In the genomic region with DNA sequence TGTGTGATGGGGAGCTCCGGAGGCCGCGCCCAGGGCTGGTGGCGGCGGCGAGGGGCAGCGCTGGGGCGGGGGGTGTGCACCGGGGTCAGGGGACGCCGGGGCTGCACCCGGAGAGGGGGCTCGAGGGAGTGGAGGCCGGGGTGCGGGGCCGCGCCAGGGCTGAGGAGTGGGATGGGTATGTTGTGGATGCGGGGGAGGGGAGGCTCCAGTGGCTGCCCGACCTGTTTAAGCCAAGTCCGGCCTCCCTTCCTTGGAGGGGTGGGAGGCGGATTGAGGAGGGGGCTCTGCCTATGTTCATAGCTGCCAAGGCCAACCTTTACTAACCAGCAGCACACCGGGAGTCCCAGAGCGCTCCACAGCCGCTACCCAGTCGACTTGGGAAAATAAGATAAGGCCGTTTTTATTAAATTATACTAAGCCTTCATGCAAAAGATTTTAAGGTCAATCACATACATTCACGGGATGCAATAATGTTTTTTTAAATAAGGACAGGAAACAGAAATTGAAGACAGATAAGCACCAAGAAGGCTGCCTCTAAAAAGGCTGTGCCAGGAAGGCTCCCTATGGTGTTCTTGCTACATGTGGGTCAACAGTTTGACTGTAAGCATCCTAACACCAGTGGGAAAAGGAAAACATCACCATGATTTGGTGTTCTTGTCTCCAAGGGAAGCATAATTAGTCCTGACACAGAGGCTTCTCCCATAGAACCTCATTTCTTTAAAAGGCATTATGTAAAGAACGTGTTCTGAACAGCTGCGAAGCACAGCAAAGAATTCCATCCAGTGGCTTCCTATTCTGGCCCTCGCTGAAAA, we compare ENCODE assay signal across 8 cellular contexts. TPM values are rescaled to one million over a fixed set of nuclear protein-coding genes. Genes with fewer than 3 reads are reported as not detected.
DNase-seq lines count a peak whose midpoint lies in the region; ATAC-seq and TF ChIP-seq lines count a peak whose summit lies in the region.

No MANE protein-coding gene starts in this region.

- peaks cover 0 to 4% (median under 1%) of the 10 kb centered on the region in 3 donors for H3K36me3 Mint-ChIP-seq in CD8-positive, alpha-beta memory T cell

- peaks cover 13 to 22% (median 22%) of the 10 kb centered on the region in 3 donors for H3K4me1 Mint-ChIP-seq in CD8-positive, alpha-beta memory T cell

- H3K4me3 Mint-ChIP-seq in CD8-positive, alpha-beta memory T cell: peak overlapping the region; percentile 72 to 88 (median 79)

- peak overlapping the region; percentile 70 to 92 (median 84) for H3K27ac Mint-ChIP-seq in CD8-positive, alpha-beta memory T cell

- H2AFZ ChIP-seq in KMS-11 (ENCODE audit: low read depth): peak overlapping the region; percentile 82

- H3K36me3 ChIP-seq in CD8-positive, alpha-beta memory T cell (ENCODE audit: insufficient read depth, low read length): no peaks in the 10 kb centered on the region
- H3K36me3 ChIP-seq in KMS-11 (ENCODE audit: insufficient read depth) (no peaks in the 10 kb centered on the region), ascending aorta (no peaks in the 10 kb centered on the region), testis (ENCODE audit: low read depth, missing control alignments) (no peaks in the 10 kb centered on the region)

- H3K4me3 ChIP-seq in CD8-positive, alpha-beta memory T cell (ENCODE audit: low read length): peak overlapping the region; percentile 63
- no peak overlapping the region for H3K4me3 ChIP-seq in KMS-11 (IDR thresholded peaks at IDR 0.05; ENCODE audit: insufficient read depth, low read depth, low read length)
- peak overlapping the region; percentile 79 to 97 for H3K4me3 ChIP-seq in ascending aorta
- peak overlapping the region; percentile 77 to 78 for H3K4me3 ChIP-seq in testis

- peaks cover 8% of the 10 kb centered on the region; the same call in 1 of the 2 replicates for H3K79me2 ChIP-seq in KMS-11 (ENCODE audit: insufficient read depth, low read depth)

- TF ChIP-seq CTCF in KMS-11 (conservative IDR thresholded peaks at IDR 0.05; ENCODE audit: low read depth, low read length) (no peak), ascending aorta (IDR thresholded peaks at IDR 0.05) (no peak), testis (IDR thresholded peaks at IDR 0.05) (no peak)

- no peaks in the 10 kb centered on the region for H3K9me3 ChIP-seq in CD8-positive, alpha-beta memory T cell (ENCODE audit: low read length)
- H3K9me3 ChIP-seq in ascending aorta (no peaks in the 10 kb centered on the region), testis (no peaks in the 10 kb centered on the region)

- no peaks in the 10 kb centered on the region for H3K9me3 Mint-ChIP-seq in CD8-positive, alpha-beta memory T cell

- peak overlapping the region; percentile 63 for H3K27ac ChIP-seq in CD8-positive, alpha-beta memory T cell (ENCODE audit: low read depth, low read length)
- H3K27ac ChIP-seq in KMS-11 (0 out of 2 replicates have a peak overlapping the region, but pooled peaks have one; percentile 22), ascending aorta (peak overlapping the region; percentile 86 to 89), layer of hippocampus (ENCODE audit: low read depth, low read length) (peak overlapping the region; percentile 57), testis (peak overlapping the region; percentile 31 to 76)

- DNase-seq in CD8-positive, alpha-beta memory T cell: no peak
- DNase-seq in ascending aorta (ENCODE audit: low spot score in 2 of 2) (no peak), testis (peak; percentile 36), GM19238 (ENCODE audit: insufficient read length, low spot score) (no peak)

- H3K4me1 ChIP-seq in CD8-positive, alpha-beta memory T cell (ENCODE audit: insufficient read depth, low read length): peaks cover 7% of the 10 kb centered on the region
- H3K4me1 ChIP-seq in KMS-11 (ENCODE audit: low read depth, poor library complexity, severe bottlenecking) (peaks cover 18% of the 10 kb centered on the region), ascending aorta (peaks cover 2 to 5% of the 10 kb centered on the region in 2 donors), testis (no peaks in the 10 kb centered on the region)

- POLR2A ChIA-PET in CD8-positive, alpha-beta memory T cell (lab: Charles Lee): interaction anchor here (1.3 to 1.6 kb wide), 2 partner anchors 12 to 22 kb away, joined by 4 to 7 read pairs; no protein-coding TSS in a partner anchor

- H3K9ac ChIP-seq in KMS-11: peak overlapping the region; percentile 49; the same call in 1 of the 2 replicates

- WGBS in testis, 2 donors: 15 to 22% methylated on average over 12 to 24 of the region's 30 CpGs

- no peak for TF ChIP-seq POLR2A in testis (IDR thresholded peaks at IDR 0.05)

- intact Hi-C loops in ascending aorta (cut with DNase I) (loop anchor here (1.0 to 5.0 kb wide), 2 partner anchors 22 to 45 kb away; no protein-coding TSS in a partner anchor), testis (cut with DNase I; ENCODE audit: low total_unique reads) (no loop called here)

- no peaks in the 10 kb centered on the region for H4K20me1 ChIP-seq in KMS-11 (ENCODE audit: insufficient read depth)

- no peaks in the 10 kb centered on the region for H3K27me3 ChIP-seq in CD8-positive, alpha-beta memory T cell (ENCODE audit: insufficient read depth, low read length, poor library complexity, severe bottlenecking)
- no peaks in the 10 kb centered on the region for H3K27me3 ChIP-seq in KMS-11 (ENCODE audit: insufficient read depth, low read depth)
- no peaks in the 10 kb centered on the region for H3K27me3 ChIP-seq in ascending aorta
- no peaks in the 10 kb centered on the region for H3K27me3 ChIP-seq in layer of hippocampus (ENCODE audit: control insufficient read depth, insufficient read depth, low read length)
- no peaks in the 10 kb centered on the region for H3K27me3 ChIP-seq in testis

- CTCF ChIA-PET in CD8-positive, alpha-beta memory T cell (lab: Charles Lee): interaction anchor here (0.5 to 2.7 kb wide), 7 partner anchors 10 to 43 kb away, joined by 3 to 24 read pairs (median 4); no protein-coding TSS in a partner anchor

- H3K27me3 Mint-ChIP-seq in CD8-positive, alpha-beta memory T cell: no peaks in the 10 kb centered on the region

- ATAC-seq in GM21390 (IDR thresholded peaks at IDR 0.05; ENCODE audit: unreplicated experiment) (peak; percentile 24), GM19328 (IDR thresholded peaks at IDR 0.05; ENCODE audit: unreplicated experiment) (no peak)

- H3K4me2 ChIP-seq in KMS-11: peak overlapping the region; percentile 85; the same call in 1 of the 2 replicates

RNA-seq across cellular contexts. Expression of gene HLCS, which starts 0.6 kb away (rescaled TPM):
- total RNA-seq in CD8-positive, alpha-beta memory T cell: 10 to 100 TPM; 13.4 to 14.7 TPM
- 12.7 TPM for polyA plus RNA-seq in CD8-positive, alpha-beta memory T cell
- total RNA-seq in ascending aorta: 10.7 TPM
- total RNA-seq in testis: 10 to 100 TPM; 30.1 to 38.1 TPM
- polyA plus RNA-seq in testis (ENCODE audit: insufficient read depth, low read depth, low replicate concordance): 19.5 TPM

RNA-seq across cellular contexts. Expression of gene RIPPLY3, which starts 39.5 kb away (rescaled TPM):
- under 1 TPM in 1 of 2 experiments, not detected in 1; 0.09 TPM for total RNA-seq in CD8-positive, alpha-beta memory T cell
- polyA plus RNA-seq in CD8-positive, alpha-beta memory T cell: not detected
- total RNA-seq in ascending aorta (not detected), testis (under 1 TPM; 0.31 to 0.47 TPM)
- 0.25 TPM for polyA plus RNA-seq in testis (ENCODE audit: insufficient read depth, low read depth, low replicate concordance)

Comparison
In these comparisons a context has a peak if more than half of its experiments do, and no peak if none do; other contexts are left out.
1. H3K27ac ChIP-seq: peak in every context shown above with its lines; median percentile 88 in ascending aorta; 63 in CD8-positive, alpha-beta memory T cell; 57 in layer of hippocampus; 54 in testis; 22 in KMS-11.